Comparison of ENCODE assay signal across 1 cellular context in genomic region chr1:26417111-26417510, GRCh38.
TF ChIP-seq lines count a peak whose summit lies in the region.

No MANE protein-coding gene starts in this region.

TF ChIP-seq in K562, 482 proteins besides CTCF, POLR2A, EP300 and RAD21 (continues in another document):
- TF ChIP-seq KLF6 (CRISPR knock-in tag; IDR thresholded peaks at IDR 0.05; ENCODE audit: borderline replicate concordance) (no peak), THAP12 (CRISPR knock-in tag; IDR thresholded peaks at IDR 0.05) (0 out of 2 replicates have a peak, but pooled peaks have one; percentile 15), NR2C2 (CRISPR knock-in tag; IDR thresholded peaks at IDR 0.05) (0 out of 2 replicates have a peak, but pooled peaks have one; percentile 16), NR2C2 (tag; IDR thresholded peaks at IDR 0.05) (no peak), MCM2 (IDR thresholded peaks at IDR 0.05; ENCODE audit: low read depth) (no peak), ZNF592 (IDR thresholded peaks at IDR 0.05) (no peak), CHD1 (IDR thresholded peaks at IDR 0.05; ENCODE audit: low read length) (no peak), RB1 (IDR thresholded peaks at IDR 0.05; ENCODE audit: low read depth) (peak; percentile 71; the same call in 1 of the 2 replicates), RCOR1 (IDR thresholded peaks at IDR 0.05; ENCODE audit: borderline replicate concordance in 1 of 2, low read depth in 2 of 2, low read length in 2 of 2) (peak in 1 of 2 experiments; percentile 53; a peak in 1 of 4 replicates), ZHX1 (conservative IDR thresholded peaks at IDR 0.05; ENCODE audit: low read length) (0 out of 2 replicates have a peak, but pooled peaks have one; percentile 20), CTCFL (IDR thresholded peaks at IDR 0.05; ENCODE audit: borderline replicate concordance, insufficient read depth, low read depth, low read length, poor library complexity, severe bottlenecking) (peak; percentile 58), CBFA2T2 (conservative IDR thresholded peaks at IDR 0.05) (no peak), ZNF133 (CRISPR knock-in tag; IDR thresholded peaks at IDR 0.05) (no peak), CHD7 (IDR thresholded peaks at IDR 0.05; ENCODE audit: low read depth, low read length) (no peak), ZNF561 (CRISPR knock-in tag; conservative IDR thresholded peaks at IDR 0.05) (no peak), STAG1 (CRISPR knock-in tag; IDR thresholded peaks at IDR 0.05; ENCODE audit: borderline replicate concordance) (peak; percentile 59; the same call in 1 of the 2 replicates), JUND (IDR thresholded peaks at IDR 0.05; ENCODE audit: borderline replicate concordance, low read depth, low read length) (0 out of 2 replicates have a peak, but pooled peaks have one; percentile 38), JUND (tag; IDR thresholded peaks at IDR 0.05; ENCODE audit: borderline replicate concordance, low read depth, low read length) (no peak; the same call in 2 of the 3 replicates), BRD9 (IDR thresholded peaks at IDR 0.05; ENCODE audit: low read depth, partially characterized antibody) (no peak), ZNF507 (tag; conservative IDR thresholded peaks at IDR 0.05) (no peak), ARHGAP35 (IDR thresholded peaks at IDR 0.05; ENCODE audit: partially characterized antibody) (no peak), CREM (IDR thresholded peaks at IDR 0.05; ENCODE audit: low read depth) (0 out of 2 replicates have a peak, but pooled peaks have one; percentile 11), DEAF1 (CRISPR knock-in tag; IDR thresholded peaks at IDR 0.05) (peak; percentile 63), TAL1 (IDR thresholded peaks at IDR 0.05) (no peak), KLF16 (IDR thresholded peaks at IDR 0.05) (0 out of 2 replicates have a peak, but pooled peaks have one; percentile 39), TRIM24 (IDR thresholded peaks at IDR 0.05) (no peak), PHB2 (IDR thresholded peaks at IDR 0.05; ENCODE audit: low read depth) (no peak), E2F5 (CRISPR knock-in tag; IDR thresholded peaks at IDR 0.05) (no peak), ZNF644 (tag; IDR thresholded peaks at IDR 0.05; ENCODE audit: low read depth) (no peak), CHCHD3 (CRISPR knock-in tag; IDR thresholded peaks at IDR 0.05) (0 out of 2 replicates have a peak, but pooled peaks have one; percentile 29)
